In genomic region chr13:41053384-41053826, GRCh38 we compare ENCODE assay signal across 8 cellular contexts. TPM values are rescaled to one million over a fixed set of nuclear protein-coding genes. Genes with fewer than 3 reads are reported as not detected.
A peak's percentile ranks its signal among the peaks of the same experiment; 100 is the strongest.
DNase-seq lines count a peak whose midpoint lies in the region; ATAC-seq, FAIRE-seq and TF ChIP-seq lines count a peak whose summit lies in the region.

No MANE protein-coding gene starts in this region.

- peaks cover 16 to 28% of the 10 kb centered on the region in 2 donors for H3K36me3 Mint-ChIP-seq in stimulated activated naive B cell treated with anti-CD40 and anti-IgM and Interleukin-4, amounts not matched to agents 10 μg/mL and 1 μg/mL and 100 μg/mL, for 72 hours

- no peak overlapping the region for H2BK15ac ChIP-seq in mesendoderm (replicated peaks; ENCODE audit: low read depth)

- TF ChIP-seq EP300 in A549 (IDR thresholded peaks at IDR 0.05): no peak

- no peak for TF ChIP-seq POLR2A in A549 (IDR thresholded peaks at IDR 0.05; ENCODE audit: low read length)

- no peak overlapping the region for H3K4ac ChIP-seq in mesendoderm (ENCODE audit: low read depth, low read length)

- H3K4me2 ChIP-seq in A549 (peak overlapping the region; percentile 75), mesendoderm (ENCODE audit: low read length) (no peak overlapping the region)

- CTCF ChIA-PET in A549 (lab: Yijun Ruan, JAX): interaction anchor here (0.6 to 2.8 kb wide), 15 partner anchors 9 to 246 kb away, joined by 3 to 8 read pairs (median 3); partner anchors contain the start of gene ELF1

- no peak for FAIRE-seq in A549 (lab: Jason Lieb, UNC)

- no peak overlapping the region for H3K18ac ChIP-seq in mesendoderm (ENCODE audit: low read length)

- H3K36me3 ChIP-seq in mesendoderm (ENCODE audit: control insufficient read depth, insufficient read depth, low read length): no peaks in the 10 kb centered on the region

- H3K4me3 ChIP-seq in A549: no peak overlapping the region; the same call in 2 of the 3 replicates
- no peak overlapping the region for H3K4me3 ChIP-seq in epithelial cell of esophagus (ENCODE audit: low read length)
- H3K4me3 ChIP-seq in mesendoderm (ENCODE audit: low read length): no peak overlapping the region

- no peak overlapping the region for H3K23ac ChIP-seq in mesendoderm (ENCODE audit: low read length)

- no peak overlapping the region for H3K9ac ChIP-seq in mesendoderm (ENCODE audit: low read length)

- no peak overlapping the region for H2BK5ac ChIP-seq in mesendoderm (ENCODE audit: low read length)

- H3K4me3 Mint-ChIP-seq in stimulated activated naive B cell treated with anti-CD40 and anti-IgM and Interleukin-4, amounts not matched to agents 10 μg/mL and 1 μg/mL and 100 μg/mL, for 72 hours: peak overlapping the region; percentile 58 to 65

- H4K5ac ChIP-seq in mesendoderm (ENCODE audit: low read length): no peak overlapping the region

- H3K27me3 Mint-ChIP-seq in stimulated activated naive B cell treated with anti-CD40 and anti-IgM and Interleukin-4, amounts not matched to agents 10 μg/mL and 1 μg/mL and 100 μg/mL, for 72 hours: no peaks in the 10 kb centered on the region

- no peaks in the 10 kb centered on the region for H3K27me3 ChIP-seq in mesendoderm (ENCODE audit: insufficient read depth, low read length, poor library complexity)

- WGBS in A549 (ENCODE audit: missing lambda C conversion rate): 7% methylated on average over 2 of the region's 2 CpGs
- no CpG with 5 or more reads among the region's 2 CpGs for WGBS in mesendoderm (ENCODE audit: extremely low coverage, insufficient coverage, low lambda C conversion rate)

- H3K9me3 Mint-ChIP-seq in stimulated activated naive B cell treated with anti-CD40 and anti-IgM and Interleukin-4, amounts not matched to agents 10 μg/mL and 1 μg/mL and 100 μg/mL, for 72 hours: peaks cover 3 to 5% of the 10 kb centered on the region in 2 donors

- TF ChIP-seq RAD21 in A549 (conservative IDR thresholded peaks at IDR 0.05 in 1 of 2, IDR thresholded peaks at IDR 0.05 in 1 of 2): no peak

- H3K9me3 ChIP-seq in A549: 0 out of 3 replicates have a peak, but pooled peaks cover 3% of the 10 kb centered on the region

- H3K4me1 Mint-ChIP-seq in stimulated activated naive B cell treated with anti-CD40 and anti-IgM and Interleukin-4, amounts not matched to agents 10 μg/mL and 1 μg/mL and 100 μg/mL, for 72 hours: peaks cover 46 to 80% of the 10 kb centered on the region in 2 donors

- TF ChIP-seq CTCF in A549 (IDR thresholded peaks at IDR 0.05) (no peak), epithelial cell of esophagus (IDR thresholded peaks at IDR 0.05; ENCODE audit: insufficient read depth, low read depth, low read length, missing control alignments) (no peak)

- no peak overlapping the region for H3K56ac ChIP-seq in mesendoderm (ENCODE audit: low read length)

- H2BK120ac ChIP-seq in mesendoderm (ENCODE audit: low read depth, low read length): no peak overlapping the region

- peaks cover 3% of the 10 kb centered on the region for H3K79me2 ChIP-seq in mesendoderm (ENCODE audit: control insufficient read depth, insufficient read depth, low read length)

- DNase-seq in A549 (ENCODE audit: low read depth in 1 of 2, low spot score in 1 of 2) (peak in 1 of 2 experiments; percentile 20), KBM-7 (peak; percentile 66), epithelial cell of esophagus (ENCODE audit: low read depth) (peak; percentile 63), NCI-H524 treated with DMSO at 0.1 percent for 48 hours (lab: John Stamatoyannopoulos, UW) (no peak), hippocampal formation (lab: John Stamatoyannopoulos, UW) (no peak), mesendoderm (no peak)
- peak; percentile 66 for DNase-seq in stimulated activated naive B cell treated with anti-CD40 and anti-IgM and Interleukin-4, amounts not matched to agents 10 μg/mL and 1 μg/mL and 100 μg/mL, for 72 hours

- ATAC-seq in A549 (peak; percentile 35 to 45; a peak in 3 of 6 replicates), GM19468 (IDR thresholded peaks at IDR 0.05; ENCODE audit: extremely low read depth, unreplicated experiment) (peak; percentile 84)
- ATAC-seq in stimulated activated naive B cell treated with anti-CD40 and anti-IgM and Interleukin-4, amounts not matched to agents 10 μg/mL and 1 μg/mL and 100 μg/mL, for 72 hours (replicated peaks): peak; percentile 95

- peak overlapping the region; percentile 82 for H3K27ac Mint-ChIP-seq in stimulated activated naive B cell treated with anti-CD40 and anti-IgM and Interleukin-4, amounts not matched to agents 10 μg/mL and 1 μg/mL and 100 μg/mL, for 72 hours

- in situ Hi-C loops in KBM-7 (cut with MboI; ENCODE audit: low pct_unique_long_range_greater_than_20kb, low sequenced_read_pairs): no loop called here

- POLR2A ChIA-PET in A549 (lab: Yijun Ruan, JAX): no interaction called here

- H3K4me1 ChIP-seq in A549: peaks cover 49% of the 10 kb centered on the region
- H3K4me1 ChIP-seq in mesendoderm (ENCODE audit: control insufficient read depth, low read depth, low read length): peaks cover 3% of the 10 kb centered on the region

- no peak overlapping the region for H4K8ac ChIP-seq in mesendoderm (ENCODE audit: low read depth, low read length)

- no peak overlapping the region for H2AK5ac ChIP-seq in mesendoderm (ENCODE audit: low read length)

- peaks cover 8% of the 10 kb centered on the region for H3K79me1 ChIP-seq in mesendoderm (ENCODE audit: low read length)

- H3K27ac ChIP-seq in A549: peak overlapping the region; percentile 71 to 84
- no peak overlapping the region for H3K27ac ChIP-seq in mesendoderm (ENCODE audit: low read depth, low read length)

TF ChIP-seq in A549, 52 proteins besides CTCF, POLR2A, EP300 and RAD21:
- TF ChIP-seq CEBPB (IDR thresholded peaks at IDR 0.05): peak; percentile 57 to 60; a peak in 3 of 4 replicates
- no peak for TF ChIP-seq NFE2L2 (conservative IDR thresholded peaks at IDR 0.05; ENCODE audit: low read length)

RNA-seq across cellular contexts. Expression of gene WBP4, which starts 7.9 kb away (rescaled TPM):
- polyA plus RNA-seq in A549 (2011; rRNA removed) (7.5 and 13.9 TPM in 2 replicates), A549 (2017; fragmentation: RNase III; extraction: RNeasy Plus Mini Kit Qiagen cat#74134 plus additional on column Dnase treatment) (9.0 to 9.8 TPM (median 9.3 TPM) in 3 replicates)
- polyA plus RNA-seq in A549 (2012; cell fraction: cytosol; rRNA removed): 2.6 and 3.5 TPM in 2 replicates
- polyA plus RNA-seq in A549 (2012; cell fraction: nucleus; rRNA removed): 0.91 and 1.4 TPM in 2 replicates
- polyA minus RNA-seq in A549 (2011; rRNA and poly(A)+ RNA removed): 1.2 TPM in 2 replicates
- polyA plus RNA-seq in mesendoderm (2013, experiment 1 of 2): 22.1 TPM
- polyA plus RNA-seq in mesendoderm (2013, experiment 2 of 2): 23.0 TPM

RNA-seq across cellular contexts. Expression of gene ELF1, which starts 34.3 kb away (rescaled TPM):
- polyA plus RNA-seq in A549 (2011; rRNA removed) (40.5 and 45.0 TPM in 2 replicates), A549 (2017; fragmentation: RNase III; extraction: RNeasy Plus Mini Kit Qiagen cat#74134 plus additional on column Dnase treatment) (21.4 to 27.1 TPM (median 24.9 TPM) in 3 replicates)
- polyA plus RNA-seq in A549 (2012; cell fraction: cytosol; rRNA removed): 7.7 and 10.1 TPM in 2 replicates
- 7.4 and 7.7 TPM in 2 replicates for polyA plus RNA-seq in A549 (2012; cell fraction: nucleus; rRNA removed)
- polyA minus RNA-seq in A549 (2011; rRNA and poly(A)+ RNA removed): 26.2 and 30.5 TPM in 2 replicates
- polyA plus RNA-seq in mesendoderm (2013, experiment 1 of 2): 13.8 TPM
- polyA plus RNA-seq in mesendoderm (2013, experiment 2 of 2): 14.7 TPM

Comparison
In these comparisons a context has a peak if more than half of its experiments do, and no peak if none do; other contexts are left out.
1. ATAC-seq: peak in every context shown above with its lines; median percentile 95 in stimulated activated naive B cell treated with anti-CD40 and anti-IgM and Interleukin-4, amounts not matched to agents 10 μg/mL and 1 μg/mL and 100 μg/mL, for 72 hours; 84 in GM19468; 40 in A549.
2. DNase-seq: peak in KBM-7 (single experiment), epithelial cell of esophagus (single experiment) and stimulated activated naive B cell treated with anti-CD40 and anti-IgM and Interleukin-4, amounts not matched to agents 10 μg/mL and 1 μg/mL and 100 μg/mL, for 72 hours (single experiment); none in NCI-H524 treated with DMSO at 0.1 percent for 48 hours (single experiment), hippocampal formation (0 of 2) and mesendoderm (single experiment).